ENCODE assay signal across 16 cellular contexts in genomic region chr12:10354071-10354470, GRCh38. TPM values are rescaled to one million over a fixed set of nuclear protein-coding genes. Genes with fewer than 3 reads are reported as not detected.
"Had no signal": no experiment of that assay in that cellular context is flagged by ENCODE, and none has a peak within 500 bp of the region (broad histone marks: within the 10 kb centered on the region; RNA-seq: fewer than 3 reads in every experiment).

No MANE protein-coding gene starts in this region.

- H3K4me3 ChIP-seq: dorsolateral prefrontal cortex, esophagus muscularis mucosa, psoas muscle, testis had no signal

- H3K4me1 ChIP-seq: esophagus muscularis mucosa, psoas muscle, testis had no signal

- H3K27ac Mint-ChIP-seq: activated CD4-positive, alpha-beta T cell treated with anti-CD3 and anti-CD28 coated beads, Interleukin-2, amount 10 ng/mL, durations not matched to agents 24 days and 14 days; activated T-helper 1 cell treated with anti-CD3 and anti-CD28 coated beads, Interleukin-12 subunit alpha, Interleukin-12 subunit beta, Interleukin-2, Interleukin-4 antibody, amounts not matched to agents 30 ng/mL and 10 ng/mL and 1 ng/mL, durations not matched to agents 14 hours and 24 hours and 36 hours; naive thymus-derived CD4-positive, alpha-beta T cell; stimulated activated naive CD8-positive, alpha-beta T cell treated with anti-CD3 and anti-CD28 coated beads, Interleukin-15, Interleukin-2, amounts not matched to agents 100 ng/mL and 50 ng/mL, for 24 hours had no signal

- DNase-seq: activated CD4-positive, alpha-beta T cell treated with anti-CD3 and anti-CD28 coated beads, Interleukin-2, amount 10 ng/mL, durations not matched to agents 24 days and 14 days; activated naive CD4-positive, alpha-beta T cell; aorta; dorsolateral prefrontal cortex; naive thymus-derived CD4-positive, alpha-beta T cell; occipital lobe; psoas muscle; stimulated activated CD4-positive, alpha-beta T cell treated with anti-CD3 and anti-CD28 coated beads, Interleukin-4, amount 100 ng/mL, for 24 hours had no signal

- H3K4me1 Mint-ChIP-seq: activated CD4-positive, alpha-beta T cell treated with anti-CD3 and anti-CD28 coated beads, Interleukin-2, amount 10 ng/mL, durations not matched to agents 24 days and 14 days had no signal

- H3K36me3 ChIP-seq: esophagus muscularis mucosa had no signal

- H3K27ac ChIP-seq: dorsolateral prefrontal cortex, esophagus muscularis mucosa, psoas muscle, testis had no signal

- H3K27me3 Mint-ChIP-seq: stimulated activated naive CD8-positive, alpha-beta T cell treated with anti-CD3 and anti-CD28 coated beads, Interleukin-15, Interleukin-2, amounts not matched to agents 100 ng/mL and 50 ng/mL, for 24 hours had no signal

- H3K9me3 ChIP-seq: esophagus muscularis mucosa, testis had no signal

- H3K27me3 ChIP-seq: esophagus muscularis mucosa, testis had no signal

- ATAC-seq: naive thymus-derived CD4-positive, alpha-beta T cell; psoas muscle; sciatic nerve had no signal

- H3K4me3 Mint-ChIP-seq: activated CD4-positive, alpha-beta T cell treated with anti-CD3 and anti-CD28 coated beads, Interleukin-2, amount 10 ng/mL, durations not matched to agents 24 days and 14 days; activated T-helper 1 cell treated with anti-CD3 and anti-CD28 coated beads, Interleukin-12 subunit alpha, Interleukin-12 subunit beta, Interleukin-2, Interleukin-4 antibody, amounts not matched to agents 30 ng/mL and 10 ng/mL and 1 ng/mL, durations not matched to agents 14 hours and 24 hours and 36 hours; naive thymus-derived CD4-positive, alpha-beta T cell; stimulated activated naive CD8-positive, alpha-beta T cell treated with anti-CD3 and anti-CD28 coated beads, Interleukin-15, Interleukin-2, amounts not matched to agents 100 ng/mL and 50 ng/mL, for 24 hours had no signal

RNA-seq across cellular contexts. Expression of gene KLRK1, which starts 35.8 kb away (rescaled TPM):
- total RNA-seq: activated CD4-positive, alpha-beta T cell treated with anti-CD3 and anti-CD28 coated beads, Interleukin-2, amount 10 ng/mL, durations not matched to agents 24 days and 14 days; activated T-helper 1 cell treated with anti-CD3 and anti-CD28 coated beads, Interleukin-12 subunit alpha, Interleukin-12 subunit beta, Interleukin-2, Interleukin-4 antibody, amounts not matched to agents 30 ng/mL and 10 ng/mL and 1 ng/mL, durations not matched to agents 14 hours and 24 hours and 36 hours; bronchial epithelial cell; fibroblast of villous mesenchyme; occipital lobe had no signal

RNA-seq across cellular contexts. Expression of gene KLRC4, which starts 55.5 kb away (rescaled TPM):
- total RNA-seq: activated CD4-positive, alpha-beta T cell treated with anti-CD3 and anti-CD28 coated beads, Interleukin-2, amount 10 ng/mL, durations not matched to agents 24 days and 14 days; activated T-helper 1 cell treated with anti-CD3 and anti-CD28 coated beads, Interleukin-12 subunit alpha, Interleukin-12 subunit beta, Interleukin-2, Interleukin-4 antibody, amounts not matched to agents 30 ng/mL and 10 ng/mL and 1 ng/mL, durations not matched to agents 14 hours and 24 hours and 36 hours; bronchial epithelial cell; fibroblast of villous mesenchyme; lower leg skin; occipital lobe; psoas muscle; testis had no signal
- polyA plus RNA-seq: naive thymus-derived CD4-positive, alpha-beta T cell had no signal
